ENCODE assay signal across 8 cellular contexts in genomic region chr19:19033426-19034203, GRCh38. TPM values are rescaled to one million over a fixed set of nuclear protein-coding genes. Genes with fewer than 3 reads are reported as not detected.
DNase-seq lines count a peak whose midpoint lies in the region; TF ChIP-seq lines count a peak whose summit lies in the region.

Gene ARMC6 (plus strand): TSS chr19:19033603. CDS start chr19:19034210, 607 bp downstream.
Gene SUGP2 (minus strand): TSS chr19:19033517. CDS start chr19:19031071, 2,446 bp downstream.

- H3K4me3 Mint-ChIP-seq in stimulated activated naive CD8-positive, alpha-beta T cell treated with anti-CD3 and anti-CD28 coated beads, Interleukin-15, Interleukin-2, amounts not matched to agents 100 ng/mL and 50 ng/mL, for 24 hours = peak within 1 kb of the TSS; percentile 96

- TF ChIP-seq RAD21 in neural cell (conservative IDR thresholded peaks at IDR 0.05) = no peak

- H2AFZ ChIP-seq in neural cell (ENCODE audit: low read depth, low read length) = peak within 1 kb of the TSS; percentile 69

- peak within 1 kb of the TSS; percentile 95 for H3K9ac ChIP-seq in neural cell (ENCODE audit: low read length)

- peaks cover 32% of the 10 kb centered on the region for H3K79me2 ChIP-seq in neural cell (replicated peaks; ENCODE audit: insufficient read depth, low read length)

- no peaks in the 10 kb centered on the region for H4K20me1 ChIP-seq in neural cell (ENCODE audit: insufficient read depth)

- TF ChIP-seq EP300 in neural cell (conservative IDR thresholded peaks at IDR 0.05; ENCODE audit: poor library complexity, severe bottlenecking) = no peak

- no peaks in the 10 kb centered on the region for H3F3A ChIP-seq in neural cell (ENCODE audit: insufficient read depth, low read length, poor library complexity, severe bottlenecking)

- no peaks in the 10 kb centered on the region for H3K27me3 Mint-ChIP-seq in stimulated activated naive CD8-positive, alpha-beta T cell treated with anti-CD3 and anti-CD28 coated beads, Interleukin-15, Interleukin-2, amounts not matched to agents 100 ng/mL and 50 ng/mL, for 24 hours

- H3K27me3 ChIP-seq in H7 (ENCODE audit: control insufficient read depth, insufficient read depth, low read length) (no peaks in the 10 kb centered on the region), neural cell (ENCODE audit: insufficient read depth, low read depth, low read length) (no peaks in the 10 kb centered on the region)

- no peaks in the 10 kb centered on the region for H3K9me3 Mint-ChIP-seq in stimulated activated naive CD8-positive, alpha-beta T cell treated with anti-CD3 and anti-CD28 coated beads, Interleukin-15, Interleukin-2, amounts not matched to agents 100 ng/mL and 50 ng/mL, for 24 hours

- H3K9me2 ChIP-seq in neural cell (ENCODE audit: insufficient read depth, low read length) = no peaks in the 10 kb centered on the region

- peak within 1 kb of the TSS; percentile 99 for H3K4me2 ChIP-seq in neural cell (ENCODE audit: low read length)

- peaks cover 40% of the 10 kb centered on the region for H3K4me1 Mint-ChIP-seq in stimulated activated naive CD8-positive, alpha-beta T cell treated with anti-CD3 and anti-CD28 coated beads, Interleukin-15, Interleukin-2, amounts not matched to agents 100 ng/mL and 50 ng/mL, for 24 hours (ENCODE audit: low read depth)

- H3K27ac ChIP-seq in neural cell (ENCODE audit: low read length) = peak within 1 kb of the TSS; percentile 97

- TF ChIP-seq CTCF in neural cell (IDR thresholded peaks at IDR 0.05; ENCODE audit: poor library complexity, severe bottlenecking) = no peak

- H3K4me3 ChIP-seq in H7 (ENCODE audit: insufficient read depth, low read depth, low read length) = peak within 1 kb of the TSS; percentile 88
- H3K4me3 ChIP-seq in neural cell (ENCODE audit: low read length) = peak within 1 kb of the TSS; percentile 88

- H3K36me3 Mint-ChIP-seq in stimulated activated naive CD8-positive, alpha-beta T cell treated with anti-CD3 and anti-CD28 coated beads, Interleukin-15, Interleukin-2, amounts not matched to agents 100 ng/mL and 50 ng/mL, for 24 hours (ENCODE audit: low read depth) = peaks cover 51% of the 10 kb centered on the region

- H3K36me3 ChIP-seq in H7 (replicated peaks; ENCODE audit: control insufficient read depth, insufficient read depth, low read length) = peaks cover 11% of the 10 kb centered on the region
- no peaks in the 10 kb centered on the region for H3K36me3 ChIP-seq in neural cell (ENCODE audit: insufficient read depth, low read length)

- DNase-seq in ELF-1 (ENCODE audit: low read depth, low spot score) (peak; percentile 93), H7 (peak; percentile 99), M059J (ENCODE audit: low read depth) (peak; percentile 84), SIG-M5 (lab: John Stamatoyannopoulos, UW) (peak; percentile 58), fibroblast of the conjunctiva (ENCODE audit: low read depth) (peak; percentile 73)
- peak; percentile 96 for DNase-seq in activated effector memory CD4-positive, alpha-beta T cell treated with anti-CD3 and anti-CD28 coated beads, Interleukin-2, amount 50 U/mL, for 16 hours

- H3K9me3 ChIP-seq in neural cell (ENCODE audit: low read length) = no peaks in the 10 kb centered on the region

- peak within 1 kb of the TSS; percentile 96 for H3K27ac Mint-ChIP-seq in stimulated activated naive CD8-positive, alpha-beta T cell treated with anti-CD3 and anti-CD28 coated beads, Interleukin-15, Interleukin-2, amounts not matched to agents 100 ng/mL and 50 ng/mL, for 24 hours

TF ChIP-seq in neural cell, 6 proteins besides CTCF, POLR2A, EP300 and RAD21:
- TF ChIP-seq, protein P1, sequence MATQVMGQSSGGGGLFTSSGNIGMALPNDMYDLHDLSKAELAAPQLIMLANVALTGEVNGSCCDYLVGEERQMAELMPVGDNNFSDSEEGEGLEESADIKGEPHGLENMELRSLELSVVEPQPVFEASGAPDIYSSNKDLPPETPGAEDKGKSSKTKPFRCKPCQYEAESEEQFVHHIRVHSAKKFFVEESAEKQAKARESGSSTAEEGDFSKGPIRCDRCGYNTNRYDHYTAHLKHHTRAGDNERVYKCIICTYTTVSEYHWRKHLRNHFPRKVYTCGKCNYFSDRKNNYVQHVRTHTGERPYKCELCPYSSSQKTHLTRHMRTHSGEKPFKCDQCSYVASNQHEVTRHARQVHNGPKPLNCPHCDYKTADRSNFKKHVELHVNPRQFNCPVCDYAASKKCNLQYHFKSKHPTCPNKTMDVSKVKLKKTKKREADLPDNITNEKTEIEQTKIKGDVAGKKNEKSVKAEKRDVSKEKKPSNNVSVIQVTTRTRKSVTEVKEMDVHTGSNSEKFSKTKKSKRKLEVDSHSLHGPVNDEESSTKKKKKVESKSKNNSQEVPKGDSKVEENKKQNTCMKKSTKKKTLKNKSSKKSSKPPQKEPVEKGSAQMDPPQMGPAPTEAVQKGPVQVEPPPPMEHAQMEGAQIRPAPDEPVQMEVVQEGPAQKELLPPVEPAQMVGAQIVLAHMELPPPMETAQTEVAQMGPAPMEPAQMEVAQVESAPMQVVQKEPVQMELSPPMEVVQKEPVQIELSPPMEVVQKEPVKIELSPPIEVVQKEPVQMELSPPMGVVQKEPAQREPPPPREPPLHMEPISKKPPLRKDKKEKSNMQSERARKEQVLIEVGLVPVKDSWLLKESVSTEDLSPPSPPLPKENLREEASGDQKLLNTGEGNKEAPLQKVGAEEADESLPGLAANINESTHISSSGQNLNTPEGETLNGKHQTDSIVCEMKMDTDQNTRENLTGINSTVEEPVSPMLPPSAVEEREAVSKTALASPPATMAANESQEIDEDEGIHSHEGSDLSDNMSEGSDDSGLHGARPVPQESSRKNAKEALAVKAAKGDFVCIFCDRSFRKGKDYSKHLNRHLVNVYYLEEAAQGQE (IDR thresholded peaks at IDR 0.05; ENCODE audit: borderline replicate concordance) = peak; percentile 57
- TF ChIP-seq POLR2AphosphoS5 (IDR thresholded peaks at IDR 0.05) (peak; percentile 79), SMC3 (conservative IDR thresholded peaks at IDR 0.05; ENCODE audit: poor library complexity) (no peak), MXI1 (conservative IDR thresholded peaks at IDR 0.05; ENCODE audit: poor library complexity, severe bottlenecking) (peak; percentile 98), EZH2 (IDR thresholded peaks at IDR 0.05; ENCODE audit: borderline replicate concordance, insufficient read depth, low read length, poor library complexity, severe bottlenecking) (no peak), TAF1 (IDR thresholded peaks at IDR 0.05; ENCODE audit: low read depth) (no peak)

RNA-seq across cellular contexts. Expression of gene ARMC6, which starts in this region (rescaled TPM):
- total RNA-seq in H7 (2014; rRNA removed; shearing (Covaris generic)) = 69.4 and 100.0 TPM in 2 replicates
- 38.2 and 40.3 TPM in 2 replicates for total RNA-seq in M059J (2014; rRNA removed; shearing (Covaris generic))
- polyA plus RNA-seq in neural cell = 74.4 and 96.7 TPM in 2 replicates
- 41.6 and 57.2 TPM in 2 replicates for polyA minus RNA-seq in neural cell

RNA-seq across cellular contexts. Expression of gene SUGP2, which starts in this region (rescaled TPM):
- total RNA-seq in H7 (2014; rRNA removed; shearing (Covaris generic)) = 54.5 and 79.0 TPM in 2 replicates
- 31.8 and 49.0 TPM in 2 replicates for total RNA-seq in M059J (2014; rRNA removed; shearing (Covaris generic))
- 204 and 248 TPM in 2 replicates for polyA plus RNA-seq in neural cell
- 157 TPM in 2 replicates for polyA minus RNA-seq in neural cell

Comparison
In these comparisons a context has a peak if more than half of its experiments do, and no peak if none do; other contexts are left out.
1. Peak in every context shown above with its lines: DNase-seq, H3K4me3 ChIP-seq and H3K27ac ChIP-seq.